ENCODE assay signal across 8 cellular contexts in the genomic region with DNA sequence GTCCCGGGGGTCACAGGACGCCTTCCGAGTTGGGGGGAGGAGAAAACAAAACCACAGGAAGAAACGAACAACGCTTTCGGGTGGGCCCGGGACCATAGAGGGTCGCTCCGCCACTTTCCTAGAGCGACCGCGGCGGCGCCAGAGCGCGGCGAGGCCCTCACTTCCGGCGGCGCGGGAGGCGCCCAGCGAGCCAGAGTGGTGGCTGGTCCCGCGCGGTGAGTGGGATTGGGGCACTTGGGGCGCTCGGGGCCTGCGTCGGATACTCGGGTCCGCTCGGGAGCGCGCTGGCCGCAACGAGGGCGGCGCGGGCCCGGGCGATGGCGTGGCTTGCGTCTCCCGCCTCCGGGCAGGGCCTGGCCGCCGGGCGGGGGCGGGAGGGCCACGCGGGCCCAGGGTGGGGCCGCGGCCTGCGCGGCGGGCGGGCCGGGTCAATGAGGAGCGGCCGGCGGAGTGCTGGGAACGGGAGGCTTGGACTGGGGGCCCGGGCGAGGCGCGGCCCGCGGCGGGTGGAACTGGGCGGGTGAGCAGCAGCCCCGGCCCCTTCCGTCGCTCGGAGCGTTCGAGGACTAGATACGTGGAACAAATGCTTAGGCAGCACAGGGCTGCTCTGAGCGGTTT. TPM values are rescaled to one million over a fixed set of nuclear protein-coding genes. Genes with fewer than 3 reads are reported as not detected.
DNase-seq lines count a peak whose midpoint lies in the region; ATAC-seq, FAIRE-seq and TF ChIP-seq lines count a peak whose summit lies in the region.

A gene (plus strand): TSS at position 160 of the 618 bp plus-strand sequence. CDS start 2,446 bp downstream, outside the sequence.

- no peaks in the 10 kb centered on the region for H3K27me3 Mint-ChIP-seq in T-cell

- peaks cover 33% of the 10 kb centered on the region for H3K36me3 Mint-ChIP-seq in T-cell

- intact Hi-C loops in adrenal gland (cut with DNase I), result no loop called here

- ATAC-seq in GM21528 (IDR thresholded peaks at IDR 0.05; ENCODE audit: low FRiP score, unreplicated experiment) (peak; percentile 82), T-cell (replicated peaks in 1 of 4) (peak; percentile 86 to 90 (median 88))

- H3K4me3 ChIP-seq in adrenal gland, result peak within 1 kb of the TSS; percentile 4 to 80 (median 47)
- H3K4me3 ChIP-seq in right atrium auricular region, result peak within 1 kb of the TSS; percentile 61 to 64

- CTCF ChIA-PET in T-cell (lab: Charles Lee), result interaction anchor here in 1 of 2 donors (0.5 kb wide), 1 partner anchor 234 kb away, joined by 3 read pairs; no protein-coding TSS in a partner anchor

- FAIRE-seq in RCC 7860 (lab: Jason Lieb, UNC), result no peak

- H3K27me3 ChIP-seq in adrenal gland, result no peaks in the 10 kb centered on the region
- no peaks in the 10 kb centered on the region for H3K27me3 ChIP-seq in right atrium auricular region

- no peaks in the 10 kb centered on the region for H3K9me3 ChIP-seq in adrenal gland (replicated peaks in 1 of 3)
- no peaks in the 10 kb centered on the region for H3K9me3 ChIP-seq in right atrium auricular region

- H3K27ac Mint-ChIP-seq in T-cell, result peak within 1 kb of the TSS; percentile 83 to 93

- peaks cover 10 to 60% of the 10 kb centered on the region in 2 donors for H3K4me1 ChIP-seq in adrenal gland (replicated peaks in 1 of 2)
- H3K4me1 ChIP-seq in right atrium auricular region, result peaks cover 0 to 58% of the 10 kb centered on the region in 2 donors

- peak in 1 of 2 donors; percentile 42 for TF ChIP-seq POLR2A in adrenal gland (IDR thresholded peaks at IDR 0.05)

- no peaks in the 10 kb centered on the region for H3K36me3 ChIP-seq in adrenal gland (replicated peaks in 1 of 2)
- peaks cover 18% of the 10 kb centered on the region for H3K36me3 ChIP-seq in right atrium auricular region

- H3K4me3 Mint-ChIP-seq in T-cell, result peak within 1 kb of the TSS; percentile 74 to 90 (median 83)

- TF ChIP-seq CTCF in adrenal gland (IDR thresholded peaks at IDR 0.05) (peak in 1 of 6 experiments; percentile 23), right atrium auricular region (IDR thresholded peaks at IDR 0.05) (peak in 1 of 2 donors; percentile 30)

- WGBS in adrenal gland, 4 donors, result 1 to 3% (median 1%) methylated on average over 15 to 79 of the region's 79 CpGs

- peak; percentile 67 for DNase-seq in ELF-1 (ENCODE audit: low read depth, low spot score)
- DNase-seq in HuH-7.5 (ENCODE audit: low spot score), result peak; percentile 34
- DNase-seq in T-cell, result peak; percentile 27 to 78 (median 62)
- DNase-seq in adrenal gland, result peak in 4 of 7 donors; percentile 49 to 73 (median 53)
- no peak for DNase-seq in right atrium auricular region (ENCODE audit: low spot score)
- no peak for DNase-seq in renal cortical epithelial cell (ENCODE audit: low read depth)
- DNase-seq in RCC 7860 (ENCODE audit: low spot score), result no peak

- H3K27ac ChIP-seq in adrenal gland, result peak within 1 kb of the TSS in 4 of 5 donors; percentile 75 to 98 (median 84)
- H3K27ac ChIP-seq in right atrium auricular region, result peak within 1 kb of the TSS; percentile 92 to 96

- POLR2A ChIA-PET in T-cell (lab: Charles Lee), result no interaction called here

- H3K4me1 Mint-ChIP-seq in T-cell, result peaks cover 32 to 43% (median 35%) of the 10 kb centered on the region in 3 donors

- H3K9me3 Mint-ChIP-seq in T-cell, result peaks cover 0 to 23% (median 3%) of the 10 kb centered on the region in 3 donors

RNA-seq across cellular contexts. Expression of the gene that starts here (rescaled TPM):
- total RNA-seq in T-cell (10 to 100 TPM; 18.4 to 27.5 (median 21.1) TPM), adrenal gland (10 to 100 TPM in 7 of 8 donors, 1 to 10 TPM in 1; 8.0 to 17.3 (median 13.2) TPM), right atrium auricular region (10 to 100 TPM; 19.3 to 20.5 TPM), renal cortical epithelial cell (24.5 and 26.8 TPM in 2 replicates)
- polyA plus RNA-seq in adrenal gland, result 10 to 100 TPM; 10.9 to 21.3 (median 11.7) TPM

Comparison
In these comparisons a context has a peak if more than half of its experiments do, and no peak if none do; other contexts are left out.
1. DNase-seq: peak in ELF-1 (single experiment), HuH-7.5 (single experiment), T-cell (34 of 34) and adrenal gland (4 of 7); none in right atrium auricular region (single experiment), renal cortical epithelial cell (single experiment) and RCC 7860 (single experiment).